ENCODE assay signal across 13 cellular contexts in genomic region chr1:70143052-70143659, GRCh38.
DNase-seq lines count a peak whose midpoint lies in the region; ATAC-seq and TF ChIP-seq lines count a peak whose summit lies in the region.
"Had no signal": no experiment of that assay in that cellular context is flagged by ENCODE, and none has a peak within 500 bp of the region (broad histone marks: within the 10 kb centered on the region; RNA-seq: fewer than 3 reads in every experiment).

No MANE protein-coding gene starts in this region.

- H3K27me3 Mint-ChIP-seq in osteocyte (ENCODE audit: unreplicated experiment) (no peaks in the 10 kb centered on the region), T-cell (no peaks in the 10 kb centered on the region)
- H3K27me3 Mint-ChIP-seq: activated CD8-positive, alpha-beta memory T cell treated with anti-CD3 and anti-CD28 coated beads, Interleukin-2, amount 10 ng/mL, durations not matched to agents 7 days and 5 days had no signal

- H3K36me3 ChIP-seq in brain microvascular endothelial cell (replicated peaks): no peaks in the 10 kb centered on the region
- H3K36me3 ChIP-seq: adrenal gland had no signal

- intact Hi-C loops in dorsolateral prefrontal cortex (cut with DNase I): no loop called here

- peak; percentile 43 for TF ChIP-seq CTCF in brain microvascular endothelial cell (IDR thresholded peaks at IDR 0.05; ENCODE audit: low read depth, low read length, missing control alignments)
- TF ChIP-seq CTCF in osteocyte (IDR thresholded peaks at IDR 0.05): peak; percentile 56
- no peak for TF ChIP-seq CTCF in GM20000 (IDR thresholded peaks at IDR 0.05; ENCODE audit: extremely low read depth, missing control alignments)
- TF ChIP-seq CTCF in dorsolateral prefrontal cortex (IDR thresholded peaks at IDR 0.05 in 54 of 56, conservative IDR thresholded peaks at IDR 0.05 in 2 of 56; ENCODE audit: low read depth in 1 of 56, partially characterized antibody in 56 of 56): peak in 23 of 56 donors; percentile 4 to 43 (median 20)

- H3K9me3 Mint-ChIP-seq in osteocyte (ENCODE audit: unreplicated experiment) (no peaks in the 10 kb centered on the region), T-cell (no peaks in the 10 kb centered on the region)

- DNase-seq in G401 (ENCODE audit: low spot score) (peak; percentile 10), NCI-H226 (peak; percentile 11), brain microvascular endothelial cell (peak; percentile 24), osteocyte (ENCODE audit: extremely low spot score, unreplicated experiment) (no peak), GM20000 (ENCODE audit: low spot score) (no peak), dorsolateral prefrontal cortex (no peak), T-cell (no peak)
- DNase-seq: activated CD8-positive, alpha-beta memory T cell treated with anti-CD3 and anti-CD28 coated beads, Interleukin-2, amount 10 ng/mL, durations not matched to agents 7 days and 5 days; adrenal gland; H7; NCI-H526; posterior cingulate gyrus; T-helper 1 cell had no signal

- peaks cover 14% of the 10 kb centered on the region for H3K4me1 Mint-ChIP-seq in osteocyte (ENCODE audit: unreplicated experiment)
- no peaks in the 10 kb centered on the region for H3K4me1 Mint-ChIP-seq in T-cell
- H3K4me1 Mint-ChIP-seq: activated CD8-positive, alpha-beta memory T cell treated with anti-CD3 and anti-CD28 coated beads, Interleukin-2, amount 10 ng/mL, durations not matched to agents 7 days and 5 days had no signal

- CTCF ChIA-PET in T-cell (lab: Charles Lee): interaction anchor here (0.6 to 3.3 kb wide), 4 partner anchors 8 to 363 kb away, joined by 3 to 12 read pairs (median 4); no protein-coding TSS in a partner anchor

- ATAC-seq in T-cell (replicated peaks in 1 of 4): no peak
- ATAC-seq: activated CD8-positive, alpha-beta memory T cell treated with anti-CD3 and anti-CD28 coated beads, Interleukin-2, amount 10 ng/mL, durations not matched to agents 7 days and 5 days had no signal

- POLR2A ChIA-PET in T-cell (lab: Charles Lee): no interaction called here

- no peak overlapping the region for H3K4me3 ChIP-seq in brain microvascular endothelial cell (ENCODE audit: low read depth, low read length)
- no peak overlapping the region for H3K4me3 ChIP-seq in dorsolateral prefrontal cortex
- H3K4me3 ChIP-seq: adrenal gland had no signal

- no peak overlapping the region for H3K27ac ChIP-seq in brain microvascular endothelial cell
- H3K27ac ChIP-seq in dorsolateral prefrontal cortex: peak overlapping the region in 1 of 59 donors; percentile 16
- H3K27ac ChIP-seq: adrenal gland had no signal

- H3K27me3 ChIP-seq in brain microvascular endothelial cell (replicated peaks) (no peaks in the 10 kb centered on the region), dorsolateral prefrontal cortex (no peaks in the 10 kb centered on the region)
- H3K27me3 ChIP-seq: adrenal gland had no signal

- H3K27ac Mint-ChIP-seq in osteocyte (ENCODE audit: unreplicated experiment): no peak overlapping the region
- no peak overlapping the region for H3K27ac Mint-ChIP-seq in T-cell
- H3K27ac Mint-ChIP-seq: activated CD8-positive, alpha-beta memory T cell treated with anti-CD3 and anti-CD28 coated beads, Interleukin-2, amount 10 ng/mL, durations not matched to agents 7 days and 5 days had no signal

- in situ Hi-C loops in G401 (cut with HindIII; ENCODE audit: low sequenced_read_pairs): loop anchor here (25.0 kb wide), 1 partner anchor 369 kb away; no protein-coding TSS in a partner anchor
- in situ Hi-C loops in brain microvascular endothelial cell (cut with HindIII; ENCODE audit: low pct_ligation_motif_present, low sequenced_read_pairs): no loop called here

- H3K36me3 Mint-ChIP-seq in osteocyte (ENCODE audit: unreplicated experiment) (peaks cover 5% of the 10 kb centered on the region), T-cell (peaks cover 12% of the 10 kb centered on the region)

- H3K4me3 Mint-ChIP-seq in osteocyte (ENCODE audit: unreplicated experiment) (no peak overlapping the region), T-cell (no peak overlapping the region)
- H3K4me3 Mint-ChIP-seq: activated CD8-positive, alpha-beta memory T cell treated with anti-CD3 and anti-CD28 coated beads, Interleukin-2, amount 10 ng/mL, durations not matched to agents 7 days and 5 days had no signal

Comparison
In these comparisons a context has a peak if more than half of its experiments do, and no peak if none do; other contexts are left out.
1. DNase-seq: peak in G401 (single experiment), NCI-H226 (single experiment) and brain microvascular endothelial cell (single experiment); none in osteocyte (single experiment), GM20000 (single experiment), dorsolateral prefrontal cortex (0 of 10) and T-cell (0 of 34).